In the genomic region with DNA sequence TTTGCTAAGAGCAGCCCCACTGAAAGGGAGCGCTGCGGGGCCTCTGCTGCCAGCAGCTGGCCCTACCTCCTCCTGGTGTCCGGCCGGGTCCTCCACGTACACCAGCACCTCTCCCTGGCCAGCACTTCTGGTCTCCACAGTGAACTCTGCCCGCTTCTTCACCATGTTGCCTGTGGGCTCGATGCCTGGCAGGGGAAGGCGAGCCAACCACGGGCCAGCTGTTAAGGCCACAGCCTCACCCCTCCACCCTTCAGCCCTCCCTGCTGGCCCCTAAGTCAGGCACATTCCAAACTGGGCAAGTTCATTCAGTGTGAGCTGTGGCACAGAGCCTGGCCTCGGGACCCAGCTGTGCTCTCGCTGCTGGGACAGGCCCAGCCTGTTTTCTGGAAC, we compare ENCODE assay signal across 7 cellular contexts. TPM values are rescaled to one million over a fixed set of nuclear protein-coding genes. Genes with fewer than 3 reads are reported as not detected.
DNase-seq lines count a peak whose midpoint lies in the region; ATAC-seq and TF ChIP-seq lines count a peak whose summit lies in the region.
"Had no signal": no experiment of that assay in that cellular context is flagged by ENCODE, and none has a peak within 500 bp of the region (broad histone marks: within the 10 kb centered on the region; RNA-seq: fewer than 3 reads in every experiment).

No MANE protein-coding gene starts in this region.

- H3K27ac ChIP-seq in dorsolateral prefrontal cortex: peak overlapping the region in 47 of 59 donors; percentile 17 to 89 (median 74)

- intact Hi-C loops in dorsolateral prefrontal cortex (cut with DNase I): no loop called here

- DNase-seq in EH (ENCODE audit: low read depth): peak; percentile 23
- DNase-seq in dorsolateral prefrontal cortex: peak in 4 of 10 donors; percentile 30 to 60 (median 44)
- peak; percentile 15 for DNase-seq in occipital lobe (lab: John Stamatoyannopoulos, UW)
- DNase-seq in activated CD4-positive, alpha-beta T cell treated with anti-CD3 and anti-CD28 coated beads, Interleukin-2, amount 50 U/mL, for 4 hours: no peak
- DNase-seq: stimulated activated CD4-positive, alpha-beta T cell treated with anti-CD3 and anti-CD28 coated beads, Interleukin-4, amount 100 ng/mL, for 24 hours had no signal

- no peak for TF ChIP-seq CTCF in dorsolateral prefrontal cortex (IDR thresholded peaks at IDR 0.05 in 54 of 56, conservative IDR thresholded peaks at IDR 0.05 in 2 of 56; ENCODE audit: low read depth in 1 of 56, partially characterized antibody in 56 of 56)

- H3K27me3 ChIP-seq in dorsolateral prefrontal cortex: peaks cover 0 to 49% (median 0%) of the 10 kb centered on the region in 45 donors

- ATAC-seq in HG03378 (IDR thresholded peaks at IDR 0.05; ENCODE audit: unreplicated experiment): no peak
- ATAC-seq in HG02981 (IDR thresholded peaks at IDR 0.05; ENCODE audit: unreplicated experiment): no peak

- no peak overlapping the region for H3K4me3 ChIP-seq in dorsolateral prefrontal cortex

RNA-seq across cellular contexts. Expression of gene FLNA, which starts 7.8 kb away (rescaled TPM):
- total RNA-seq in dorsolateral prefrontal cortex (100 to 1,000 TPM in 68 of 120 experiments, 10 to 100 TPM in 52; 48.9 to 557 (median 107) TPM), occipital lobe (73.0 TPM)

RNA-seq across cellular contexts. Expression of gene EMD, which starts 12.4 kb away (rescaled TPM):
- total RNA-seq in dorsolateral prefrontal cortex (10 to 100 TPM; 21.9 to 72.7 (median 41.5) TPM), occipital lobe (17.2 TPM)

RNA-seq across cellular contexts. Expression of gene RPL10, which starts 31.5 kb away (rescaled TPM):
- total RNA-seq in dorsolateral prefrontal cortex: 1,000 to 10,000 TPM in 1 of 120 experiments, 100 to 1,000 TPM in 119; 412 to 1,036 (median 652) TPM
- total RNA-seq in occipital lobe: 2,213 TPM

RNA-seq across cellular contexts. Expression of gene DNASE1L1, which starts 42.4 kb away (rescaled TPM):
- total RNA-seq in dorsolateral prefrontal cortex: 10 to 100 TPM in 118 of 120 experiments, 1 to 10 TPM in 2; 8.0 to 29.0 (median 17.4) TPM
- total RNA-seq in occipital lobe: 4.4 TPM

RNA-seq across cellular contexts. Expression of gene TAFAZZIN, which starts 44.7 kb away (rescaled TPM):
- total RNA-seq in dorsolateral prefrontal cortex (100 to 1,000 TPM in 4 of 120 experiments, 10 to 100 TPM in 116; 35.6 to 127 (median 62.3) TPM), occipital lobe (10.9 TPM)

Comparison
In these comparisons a context has a peak if more than half of its experiments do, and no peak if none do; other contexts are left out.
1. DNase-seq: peak in EH (single experiment) and occipital lobe (single experiment); none in activated CD4-positive, alpha-beta T cell treated with anti-CD3 and anti-CD28 coated beads, Interleukin-2, amount 50 U/mL, for 4 hours (0 of 2).